12 cellular contexts compared by ENCODE assay signal in the genomic region with DNA sequence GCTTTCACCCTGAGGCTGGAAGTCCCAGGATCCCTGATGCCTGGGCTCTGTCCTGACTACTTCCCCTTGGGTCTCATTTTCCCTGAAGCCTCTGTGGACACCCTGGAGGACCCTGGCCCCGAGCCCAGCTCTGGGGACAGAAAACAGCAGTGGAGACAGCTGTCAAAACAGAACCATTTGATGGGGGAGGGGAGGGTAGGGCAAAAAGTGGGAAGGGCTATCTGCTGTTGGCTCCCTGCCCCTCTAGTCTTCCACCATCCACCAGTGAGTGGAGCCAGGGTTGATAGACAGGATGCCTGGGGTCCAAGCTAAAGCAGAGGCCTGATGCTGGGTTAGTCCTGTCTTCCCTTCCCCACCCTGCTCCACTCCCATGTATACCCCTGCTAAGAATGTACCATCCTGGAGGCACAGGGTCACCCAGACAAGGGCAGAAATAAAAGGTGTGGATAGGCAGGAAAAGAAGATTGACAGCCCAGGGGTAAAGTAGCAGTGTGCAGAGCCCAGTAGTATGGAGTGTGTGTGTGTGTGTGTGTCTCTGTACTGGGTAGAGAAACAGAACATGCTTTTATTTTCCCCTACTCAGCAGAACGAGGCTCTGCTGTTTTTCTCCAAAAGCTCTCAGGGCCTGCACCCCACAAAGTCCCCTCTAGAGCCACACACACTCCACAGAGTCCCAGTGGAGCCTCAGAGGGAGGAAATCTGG. TPM values are rescaled to one million over a fixed set of nuclear protein-coding genes. Genes with fewer than 3 reads are reported as not detected.
A peak's percentile ranks its signal among the peaks of the same experiment; 100 is the strongest.
DNase-seq lines count a peak whose midpoint lies in the region; ATAC-seq and TF ChIP-seq lines count a peak whose summit lies in the region.
"Had no signal": no experiment of that assay in that cellular context is flagged by ENCODE, and none has a peak within 500 bp of the region (broad histone marks: within the 10 kb centered on the region; RNA-seq: fewer than 3 reads in every experiment).

No MANE protein-coding gene starts in this region.

- H3K27ac ChIP-seq in cardiac muscle cell (peak overlapping the region; percentile 84), SK-N-SH (ENCODE audit: low read depth in 2 of 2, low read length in 1 of 2) (no peak overlapping the region), left lung (no peak overlapping the region), adrenal gland (peak overlapping the region in 2 of 5 donors; percentile 32 to 38)

- ATAC-seq in GM21447 (IDR thresholded peaks at IDR 0.05; ENCODE audit: unreplicated experiment) (no peak), left lung (no peak)

- TF ChIP-seq RAD21 in SK-N-SH (IDR thresholded peaks at IDR 0.05; ENCODE audit: low read length): no peak

- DNase-seq in cardiac muscle cell (ENCODE audit: low read depth in 1 of 2, low spot score in 1 of 2) (no peak), cardiac septum (ENCODE audit: low spot score) (no peak), SK-N-SH (peak; percentile 49), left kidney (ENCODE audit: low read depth, low spot score) (peak; percentile 67), left lung (no peak), adrenal gland (no peak), NCI-H2107 treated with DMSO at 0.1 percent for 48 hours (lab: John Stamatoyannopoulos, UW; ENCODE audit: unreplicated experiment) (no peak)
- DNase-seq: activated CD4-positive, alpha-beta memory T cell treated with anti-CD3 and anti-CD28 coated beads, Interleukin-2, amount 10 ng/mL, durations not matched to agents 7 days and 5 days; activated naive CD8-positive, alpha-beta T cell treated with anti-CD3 and anti-CD28 coated beads for 36 hours; effector CD8-positive, alpha-beta T cell; KG1 had no signal

- no peaks in the 10 kb centered on the region for H3K79me2 ChIP-seq in SK-N-SH (ENCODE audit: insufficient read depth)

- H3K9ac ChIP-seq in SK-N-SH: no peak overlapping the region

- no peak for TF ChIP-seq CTCF in cardiac muscle cell (IDR thresholded peaks at IDR 0.05; ENCODE audit: low read depth, low read length)
- no peak for TF ChIP-seq CTCF in SK-N-SH (IDR thresholded peaks at IDR 0.05)
- TF ChIP-seq CTCF in left lung (IDR thresholded peaks at IDR 0.05): no peak
- no peak for TF ChIP-seq CTCF in adrenal gland (IDR thresholded peaks at IDR 0.05)

- H3K9me3 ChIP-seq in cardiac muscle cell (ENCODE audit: low read depth) (no peaks in the 10 kb centered on the region), SK-N-SH (no peaks in the 10 kb centered on the region), left lung (no peaks in the 10 kb centered on the region), adrenal gland (replicated peaks in 1 of 3) (no peaks in the 10 kb centered on the region)

- POLR2A ChIA-PET in SK-N-SH (lab: Yijun Ruan, JAX): interaction anchor here (0.6 kb wide), 1 partner anchor 1057 kb away, joined by 3 read pairs; no protein-coding TSS in a partner anchor

- no peaks in the 10 kb centered on the region for H3K9me2 ChIP-seq in SK-N-SH

- H3F3A ChIP-seq in SK-N-SH (replicated peaks; ENCODE audit: insufficient read depth): peaks cover 8% of the 10 kb centered on the region

- CTCF ChIA-PET in SK-N-SH (lab: Yijun Ruan, JAX): interaction anchor here (0.6 to 2.0 kb wide), 9 partner anchors 14 to 1326 kb away, joined by 3 to 9 read pairs (median 4); partner anchors contain the start of genes COPZ1 and HOXC10

- no peak overlapping the region for H3K4me2 ChIP-seq in SK-N-SH

- no peak for TF ChIP-seq POLR2A in adrenal gland (IDR thresholded peaks at IDR 0.05)

- H3K27me3 ChIP-seq in cardiac muscle cell: no peaks in the 10 kb centered on the region
- H3K27me3 ChIP-seq in SK-N-SH (ENCODE audit: insufficient read depth): no peaks in the 10 kb centered on the region
- no peaks in the 10 kb centered on the region for H3K27me3 ChIP-seq in left lung
- no peaks in the 10 kb centered on the region for H3K27me3 ChIP-seq in adrenal gland

- no peak for TF ChIP-seq EP300 in SK-N-SH (IDR thresholded peaks at IDR 0.05; ENCODE audit: borderline replicate concordance in 1 of 2, low read depth in 1 of 2, low read length in 1 of 2)

- no peaks in the 10 kb centered on the region for H3K36me3 ChIP-seq in cardiac muscle cell
- no peaks in the 10 kb centered on the region for H3K36me3 ChIP-seq in SK-N-SH (replicated peaks in 1 of 2; ENCODE audit: control insufficient read depth in 1 of 2, insufficient read depth in 2 of 2, low read length in 1 of 2)
- peaks cover 0 to 7% of the 10 kb centered on the region in 2 donors for H3K36me3 ChIP-seq in left lung
- no peaks in the 10 kb centered on the region for H3K36me3 ChIP-seq in adrenal gland (replicated peaks in 1 of 2)

- WGBS in SK-N-SH (ENCODE audit: low lambda C conversion rate): 50% methylated on average over 1 of the region's 2 CpGs
- WGBS in adrenal gland, 4 donors: 59 to 70% (median 66%) methylated on average over 2 of the region's 2 CpGs

- H2AFZ ChIP-seq in SK-N-SH (ENCODE audit: low read depth): no peak overlapping the region

- H3K4me1 ChIP-seq in cardiac muscle cell (ENCODE audit: low read depth) (peaks cover 48% of the 10 kb centered on the region), SK-N-SH (ENCODE audit: control insufficient read depth in 1 of 2, insufficient read depth in 2 of 2, low read depth in 1 of 2, low read length in 1 of 2) (peaks cover 11 to 45% of the 10 kb centered on the region in 2 experiments; a peak in 2 of 4 replicates), left lung (peaks cover 14 to 49% of the 10 kb centered on the region in 2 donors), adrenal gland (replicated peaks in 1 of 2) (peaks cover 5 to 32% of the 10 kb centered on the region in 2 donors)

- H3K4me3 ChIP-seq in cardiac muscle cell (no peak overlapping the region), SK-N-SH (ENCODE audit: low read depth in 2 of 2, low read length in 1 of 2) (no peak overlapping the region), left lung (no peak overlapping the region), adrenal gland (no peak overlapping the region)

- intact Hi-C loops in cardiac septum (cut with DNase I) (no loop called here), left lung (cut with DNase I) (no loop called here), adrenal gland (cut with DNase I) (no loop called here)

- no peaks in the 10 kb centered on the region for H4K20me1 ChIP-seq in SK-N-SH (ENCODE audit: insufficient read depth)

TF ChIP-seq in SK-N-SH, 30 proteins besides CTCF, POLR2A, EP300 and RAD21 (continues in another document):
- TF ChIP-seq, protein P1, sequence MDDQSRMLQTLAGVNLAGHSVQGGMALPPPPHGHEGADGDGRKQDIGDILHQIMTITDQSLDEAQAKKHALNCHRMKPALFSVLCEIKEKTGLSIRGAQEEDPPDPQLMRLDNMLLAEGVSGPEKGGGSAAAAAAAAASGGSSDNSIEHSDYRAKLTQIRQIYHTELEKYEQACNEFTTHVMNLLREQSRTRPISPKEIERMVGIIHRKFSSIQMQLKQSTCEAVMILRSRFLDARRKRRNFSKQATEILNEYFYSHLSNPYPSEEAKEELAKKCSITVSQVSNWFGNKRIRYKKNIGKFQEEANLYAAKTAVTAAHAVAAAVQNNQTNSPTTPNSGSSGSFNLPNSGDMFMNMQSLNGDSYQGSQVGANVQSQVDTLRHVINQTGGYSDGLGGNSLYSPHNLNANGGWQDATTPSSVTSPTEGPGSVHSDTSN (IDR thresholded peaks at IDR 0.05): no peak
- TF ChIP-seq IRF3 (IDR thresholded peaks at IDR 0.05; ENCODE audit: low read depth, low read length) (no peak), MXI1 (IDR thresholded peaks at IDR 0.05; ENCODE audit: low read depth, low read length) (no peak)

RNA-seq across cellular contexts. Expression of gene ZNF385A, which starts 9.8 kb away (rescaled TPM):
- 13.0 and 20.0 TPM in 2 replicates for total RNA-seq in cardiac muscle cell
- 13.4 and 16.0 TPM in 2 replicates for polyA plus RNA-seq in cardiac muscle cell
- total RNA-seq in cardiac septum: 4.8 TPM
- 1.5 and 2.6 TPM in 2 replicates for polyA plus RNA-seq in SK-N-SH (2012; rRNA removed)
- polyA plus RNA-seq in SK-N-SH (2012; cell fraction: cytosol; rRNA removed): 1.4 and 3.0 TPM in 2 replicates
- 2.3 and 3.7 TPM in 2 replicates for polyA plus RNA-seq in SK-N-SH (2012; cell fraction: nucleus; rRNA removed)
- 10 to 100 TPM; 18.1 to 19.0 TPM for total RNA-seq in left lung
- total RNA-seq in adrenal gland: 10 to 100 TPM in 6 of 8 donors, 1 to 10 TPM in 2; 6.5 to 38.2 (median 13.1) TPM
- polyA plus RNA-seq in adrenal gland: 10 to 100 TPM in 2 of 3 donors, 1 to 10 TPM in 1; 2.7 to 28.0 (median 24.3) TPM

RNA-seq across cellular contexts. Expression of gene GPR84, which starts 10.4 kb away (rescaled TPM):
- 0.09 TPM in 1 of 2 replicates, not detected in the other for total RNA-seq in cardiac muscle cell
- not detected in 2 replicates for polyA plus RNA-seq in cardiac muscle cell
- 0.22 TPM for total RNA-seq in cardiac septum
- polyA plus RNA-seq in SK-N-SH (2012; rRNA removed): 0.03 TPM in 1 of 2 replicates, not detected in the other
- not detected in 2 replicates for polyA plus RNA-seq in SK-N-SH (2012; cell fraction: cytosol; rRNA removed)
- polyA plus RNA-seq in SK-N-SH (2012; cell fraction: nucleus; rRNA removed): 0.18 and 0.23 TPM in 2 replicates
- 10 to 100 TPM in 1 of 2 donors, under 1 TPM in 1; 0.99 to 10.3 TPM for total RNA-seq in left lung
- total RNA-seq in adrenal gland: 1 to 10 TPM in 5 of 8 donors, under 1 TPM in 3; 0.18 to 6.8 (median 1.3) TPM
- 1 to 10 TPM in 1 of 3 donors, under 1 TPM in 2; 0.56 to 1.3 (median 0.93) TPM for polyA plus RNA-seq in adrenal gland

RNA-seq across cellular contexts. Expression of gene ITGA5, which starts 44.4 kb away (rescaled TPM):
- total RNA-seq in cardiac muscle cell (45.9 and 55.8 TPM in 2 replicates), cardiac septum (48.2 TPM), left lung (100 to 1,000 TPM in 1 of 2 donors, 10 to 100 TPM in 1; 76.4 to 142 TPM), adrenal gland (100 to 1,000 TPM in 3 of 8 donors, 10 to 100 TPM in 5; 64.9 to 141 (median 75.9) TPM)
- polyA plus RNA-seq in cardiac muscle cell (52.6 and 53.2 TPM in 2 replicates), SK-N-SH (2012; rRNA removed) (35.0 and 52.5 TPM in 2 replicates), adrenal gland (100 to 1,000 TPM in 1 of 3 donors, 10 to 100 TPM in 2; 52.2 to 118 (median 56.7) TPM)
- 19.5 and 32.7 TPM in 2 replicates for polyA plus RNA-seq in SK-N-SH (2012; cell fraction: cytosol; rRNA removed)
- 66.0 and 73.4 TPM in 2 replicates for polyA plus RNA-seq in SK-N-SH (2012; cell fraction: nucleus; rRNA removed)

RNA-seq across cellular contexts. Expression of gene COPZ1, which starts 49.8 kb away (rescaled TPM):
- total RNA-seq in cardiac muscle cell (131 and 152 TPM in 2 replicates), cardiac septum (106 TPM), left lung (100 to 1,000 TPM; 157 to 184 TPM), adrenal gland (100 to 1,000 TPM in 7 of 8 donors, 10 to 100 TPM in 1; 95.2 to 183 (median 152) TPM)
- polyA plus RNA-seq in cardiac muscle cell (213 and 233 TPM in 2 replicates), SK-N-SH (2012; rRNA removed) (111 and 156 TPM in 2 replicates), adrenal gland (100 to 1,000 TPM in 1 of 3 donors, 10 to 100 TPM in 2; 54.7 to 252 (median 80.9) TPM)
- 143 and 154 TPM in 2 replicates for polyA plus RNA-seq in SK-N-SH (2012; cell fraction: cytosol; rRNA removed)
- 31.4 and 71.4 TPM in 2 replicates for polyA plus RNA-seq in SK-N-SH (2012; cell fraction: nucleus; rRNA removed)

Comparison
In these comparisons a context has a peak if more than half of its experiments do, and no peak if none do; other contexts are left out.
1. DNase-seq: peak in SK-N-SH (single experiment) and left kidney (single experiment); none in cardiac muscle cell (0 of 2), cardiac septum (single experiment), left lung (0 of 2), adrenal gland (0 of 7) and NCI-H2107 treated with DMSO at 0.1 percent for 48 hours (single experiment).